Comparison of ENCODE assay signal across 11 cellular contexts in genomic region chr16:65790768-65791167, GRCh38.
"Had no signal": no experiment of that assay in that cellular context is flagged by ENCODE, and none has a peak within 500 bp of the region (broad histone marks: within the 10 kb centered on the region; RNA-seq: fewer than 3 reads in every experiment).

No MANE protein-coding gene starts in this region.

- DNase-seq: GM23248, GOT3, H7, H9, HCEC 1CT, HFFc6 had no signal

- H2AFZ ChIP-seq: GM23248, GM23338 had no signal

- ATAC-seq: GM23338, HCT116 had no signal

- H3K9ac ChIP-seq: GM23248 had no signal

- H3K4me3 ChIP-seq: GM23248, GM23338, HAP-1 had no signal

- H3K4me3 Mint-ChIP-seq: GM23338, H9, HFFc6 had no signal

- H3K4me2 ChIP-seq: GM23338 had no signal

- H3K4me1 ChIP-seq: HAP-1 had no signal

- H3K9me3 Mint-ChIP-seq: GM23338, H9, HFFc6 had no signal

- H3K36me3 ChIP-seq: HAP-1 had no signal

- H3K9me3 ChIP-seq: HAP-1 had no signal

- FAIRE-seq: H1, H54 had no signal

- H3K27ac ChIP-seq: GM23248 had no signal

- H3K27ac Mint-ChIP-seq: GM23338, HFFc6 had no signal
